8 cellular contexts compared by ENCODE assay signal in the genomic region with DNA sequence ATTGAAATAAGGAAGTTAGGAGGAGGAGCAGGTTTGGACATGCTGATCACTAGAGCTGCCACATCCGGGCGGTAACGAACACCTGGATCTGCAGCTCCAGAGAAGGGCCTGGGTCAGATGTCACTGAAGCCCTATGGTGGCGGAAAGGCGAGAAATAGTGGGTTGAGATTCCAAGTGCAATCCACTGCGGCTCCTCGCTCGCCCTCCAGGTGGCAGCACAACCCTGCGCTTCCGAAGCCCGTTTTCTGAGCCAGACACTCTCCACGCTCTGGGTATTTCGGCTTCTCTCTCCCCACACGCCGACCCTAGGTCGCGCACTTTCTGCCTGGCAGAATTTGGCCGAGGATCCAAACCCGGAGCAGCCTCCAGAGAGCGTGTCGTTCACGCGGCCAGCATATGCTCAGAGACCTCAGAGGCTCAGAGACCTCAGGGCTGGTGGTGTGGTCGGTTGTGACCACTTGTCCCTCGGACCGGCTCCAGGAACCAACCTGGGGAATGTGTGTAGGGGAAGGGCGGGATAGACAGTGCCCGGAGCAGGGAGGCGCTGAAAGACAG. TPM values are rescaled to one million over a fixed set of nuclear protein-coding genes. Genes with fewer than 3 reads are reported as not detected.
A peak's percentile ranks its signal among the peaks of the same experiment; 100 is the strongest.
DNase-seq lines count a peak whose midpoint lies in the region; ATAC-seq and TF ChIP-seq lines count a peak whose summit lies in the region.

No MANE protein-coding gene starts in this region.

- no peaks in the 10 kb centered on the region for H3K9me3 Mint-ChIP-seq in nephron progenitor cell

- peaks cover 31% of the 10 kb centered on the region for H3K4me1 Mint-ChIP-seq in nephron progenitor cell

- H3K27ac ChIP-seq in BLaER1 = peak overlapping the region; percentile 68; the same call in 1 of the 2 replicates

- H3K27me3 Mint-ChIP-seq in nephron progenitor cell (ENCODE audit: low read depth, poor library complexity) = peaks cover 28% of the 10 kb centered on the region

- peaks cover 10% of the 10 kb centered on the region for H3K27me3 ChIP-seq in BLaER1

- peak overlapping the region; percentile 84 for H3K4me3 Mint-ChIP-seq in nephron progenitor cell

- peaks cover 6% of the 10 kb centered on the region; the same call in 1 of the 2 replicates for H4K20me1 ChIP-seq in BLaER1

- H3K4me1 ChIP-seq in BLaER1 = peaks cover 23% of the 10 kb centered on the region

- peaks cover under 1% of the 10 kb centered on the region for H3K36me3 Mint-ChIP-seq in nephron progenitor cell (ENCODE audit: low read depth)

- peak overlapping the region; percentile 100 for H3K4me2 ChIP-seq in BLaER1

- H3K9me3 ChIP-seq in BLaER1 = no peaks in the 10 kb centered on the region

- H3K36me3 ChIP-seq in BLaER1 = no peaks in the 10 kb centered on the region

- peak; percentile 41 for ATAC-seq in GM19463 (IDR thresholded peaks at IDR 0.05; ENCODE audit: unreplicated experiment)
- peak; percentile 82 for ATAC-seq in stimulated activated naive CD8-positive, alpha-beta T cell treated with anti-CD3 and anti-CD28 coated beads, Interleukin-15, Interleukin-2, amounts not matched to agents 100 U/mL and 50 U/mL, for 24 hours

- H3K4me3 ChIP-seq in BLaER1 (peak overlapping the region; percentile 68), fibroblast of the aortic adventitia (ENCODE audit: low read depth, low read length) (peak overlapping the region; percentile 59)

- H3K9ac ChIP-seq in BLaER1 = peak overlapping the region; percentile 76

- peak; percentile 95 for TF ChIP-seq CTCF in fibroblast of the aortic adventitia (IDR thresholded peaks at IDR 0.05; ENCODE audit: insufficient read depth, low read length)
- TF ChIP-seq CTCF in nephron progenitor cell (IDR thresholded peaks at IDR 0.05) = peak; percentile 77

- peak; percentile 14 for DNase-seq in KG1 (lab: John Stamatoyannopoulos, UW)
- DNase-seq in activated effector memory CD4-positive, alpha-beta T cell treated with anti-CD3 and anti-CD28 coated beads, Interleukin-2, amount 50 U/mL, for 16 hours = peak; percentile 95
- DNase-seq in fibroblast of the aortic adventitia (ENCODE audit: low read depth) = peak; percentile 82
- peak; percentile 86 for DNase-seq in nephron progenitor cell
- peak; percentile 89 for DNase-seq in stimulated activated naive CD8-positive, alpha-beta T cell treated with anti-CD3 and anti-CD28 coated beads, Interleukin-15, Interleukin-2, amounts not matched to agents 100 U/mL and 50 U/mL, for 24 hours

- no peak overlapping the region for H3K27ac Mint-ChIP-seq in nephron progenitor cell

- TF ChIP-seq POLR2A in Raji (IDR thresholded peaks at IDR 0.05; ENCODE audit: insufficient read depth, low read depth, low read length) = peak; percentile 35; the same call in 1 of the 2 replicates

RNA-seq across cellular contexts. Expression of gene SLC2A4, which starts 0.9 kb away (rescaled TPM):
- total RNA-seq in fibroblast of the aortic adventitia (ENCODE audit: low replicate concordance) = 0.18 TPM in 1 of 2 replicates, not detected in the other

RNA-seq across cellular contexts. Expression of gene YBX2, which starts 13.8 kb away (rescaled TPM):
- total RNA-seq in fibroblast of the aortic adventitia (ENCODE audit: low replicate concordance) = not detected in 2 replicates

RNA-seq across cellular contexts. Expression of gene CLDN7, which starts 18.3 kb away (rescaled TPM):
- total RNA-seq in fibroblast of the aortic adventitia (ENCODE audit: low replicate concordance) = 3.0 TPM in 1 of 2 replicates, not detected in the other

RNA-seq across cellular contexts. Expression of gene EIF5A, which starts 26.8 kb away (rescaled TPM):
- 78.3 and 1,006 TPM in 2 replicates for total RNA-seq in fibroblast of the aortic adventitia (ENCODE audit: low replicate concordance)

RNA-seq across cellular contexts. Expression of gene ELP5, which starts 28.6 kb away (rescaled TPM):
- 31.6 and 35.6 TPM in 2 replicates for total RNA-seq in fibroblast of the aortic adventitia (ENCODE audit: low replicate concordance)

Comparison
In these comparisons a context has a peak if more than half of its experiments do, and no peak if none do; other contexts are left out.
1. Peak in every context shown above with its lines: DNase-seq, ATAC-seq, H3K4me3 ChIP-seq and H3K27ac ChIP-seq.
2. DNase-seq: peak in every context shown above with its lines; median percentile 95 in activated effector memory CD4-positive, alpha-beta T cell treated with anti-CD3 and anti-CD28 coated beads, Interleukin-2, amount 50 U/mL, for 16 hours; 89 in stimulated activated naive CD8-positive, alpha-beta T cell treated with anti-CD3 and anti-CD28 coated beads, Interleukin-15, Interleukin-2, amounts not matched to agents 100 U/mL and 50 U/mL, for 24 hours; 86 in nephron progenitor cell; 82 in fibroblast of the aortic adventitia; 14 in KG1.